ENCODE assay signal across 25 cellular contexts in genomic region chr20:32756156-32756555, GRCh38.
"Had no signal": no experiment of that assay in that cellular context is flagged by ENCODE, and none has a peak within 500 bp of the region (broad histone marks: within the 10 kb centered on the region; RNA-seq: fewer than 3 reads in every experiment).

No MANE protein-coding gene starts in this region.

- DNase-seq: dorsolateral prefrontal cortex; effector CD4-positive, alpha-beta T cell; foreskin keratinocyte; glutamatergic neuron; heart right ventricle; hippocampal formation; left ventricle myocardium superior; lower lobe of right lung; right lobe of liver; small intestine; stimulated activated CD4-positive, alpha-beta T cell treated with anti-CD3 and anti-CD28 coated beads, Interleukin-15, amount 100 ng/mL, for 24 hours; stimulated activated CD4-positive, alpha-beta T cell treated with anti-CD3 and anti-CD28 coated beads, Interleukin-2, amount 100 ng/mL, for 48 hours; stimulated activated naive B cell treated with anti-CD40 and anti-IgM and Interleukin-4, amounts not matched to agents 10 μg/mL and 1 μg/mL and 100 μg/mL, for 72 hours; upper lobe of left lung; uterus had no signal

- ATAC-seq: esophagus mucosa; foreskin keratinocyte; heart right ventricle; left ventricle myocardium superior; lower lobe of right lung; natural killer cell treated with Interleukin-12 subunit alpha and Interleukin-12 subunit beta and Interleukin-15 and Interleukin-18, amount 100 ng/mL, for 72 hours; right lobe of liver; stimulated activated naive B cell treated with anti-CD40 and anti-IgM and Interleukin-4, amounts not matched to agents 10 μg/mL and 1 μg/mL and 100 μg/mL, for 72 hours had no signal

- H3K27me3 ChIP-seq: dorsolateral prefrontal cortex, foreskin keratinocyte, heart right ventricle, right lobe of liver, tibial nerve, upper lobe of left lung, uterus had no signal

- H3K27ac Mint-ChIP-seq: natural killer cell treated with Interleukin-12 subunit alpha and Interleukin-12 subunit beta and Interleukin-15 and Interleukin-18, amount 100 ng/mL, for 72 hours; progenitor cell of endocrine pancreas; stimulated activated naive B cell treated with anti-CD40 and anti-IgM and Interleukin-4, amounts not matched to agents 10 μg/mL and 1 μg/mL and 100 μg/mL, for 72 hours; stimulated activated naive CD8-positive, alpha-beta T cell treated with anti-CD3 and anti-CD28 coated beads, Interleukin-15, Interleukin-2, amounts not matched to agents 100 ng/mL and 50 ng/mL, for 24 hours had no signal

- H3K4me3 Mint-ChIP-seq: natural killer cell treated with Interleukin-12 subunit alpha and Interleukin-12 subunit beta and Interleukin-15 and Interleukin-18, amount 100 ng/mL, for 72 hours; stimulated activated naive B cell treated with anti-CD40 and anti-IgM and Interleukin-4, amounts not matched to agents 10 μg/mL and 1 μg/mL and 100 μg/mL, for 72 hours; stimulated activated naive CD8-positive, alpha-beta T cell treated with anti-CD3 and anti-CD28 coated beads, Interleukin-15, Interleukin-2, amounts not matched to agents 100 ng/mL and 50 ng/mL, for 24 hours had no signal

- H3K9me3 Mint-ChIP-seq: natural killer cell treated with Interleukin-12 subunit alpha and Interleukin-12 subunit beta and Interleukin-15 and Interleukin-18, amount 100 ng/mL, for 72 hours; neural crest cell; stimulated activated naive B cell treated with anti-CD40 and anti-IgM and Interleukin-4, amounts not matched to agents 10 μg/mL and 1 μg/mL and 100 μg/mL, for 72 hours; stimulated activated naive CD8-positive, alpha-beta T cell treated with anti-CD3 and anti-CD28 coated beads, Interleukin-15, Interleukin-2, amounts not matched to agents 100 ng/mL and 50 ng/mL, for 24 hours had no signal

- H3K4me1 ChIP-seq: lower lobe of right lung, parathyroid adenoma, right lobe of liver, tibial nerve, uterus had no signal

- H3K27me3 Mint-ChIP-seq: natural killer cell treated with Interleukin-12 subunit alpha and Interleukin-12 subunit beta and Interleukin-15 and Interleukin-18, amount 100 ng/mL, for 72 hours; stimulated activated naive B cell treated with anti-CD40 and anti-IgM and Interleukin-4, amounts not matched to agents 10 μg/mL and 1 μg/mL and 100 μg/mL, for 72 hours had no signal

- H3K36me3 ChIP-seq: heart right ventricle, lower lobe of right lung, neutrophil, right lobe of liver, thoracic aorta, tibial nerve, upper lobe of left lung, uterus had no signal

- H3K9me3 ChIP-seq: heart right ventricle, lower lobe of right lung, neutrophil, right lobe of liver, thoracic aorta, tibial nerve, upper lobe of left lung, uterus had no signal

- H3K36me3 Mint-ChIP-seq: natural killer cell treated with Interleukin-12 subunit alpha and Interleukin-12 subunit beta and Interleukin-15 and Interleukin-18, amount 100 ng/mL, for 72 hours; stimulated activated naive B cell treated with anti-CD40 and anti-IgM and Interleukin-4, amounts not matched to agents 10 μg/mL and 1 μg/mL and 100 μg/mL, for 72 hours had no signal

- H3K27ac ChIP-seq: dorsolateral prefrontal cortex, epithelial cell of prostate, foreskin keratinocyte, heart right ventricle, lower lobe of right lung, neutrophil, parathyroid adenoma, right lobe of liver, thoracic aorta, tibial nerve, upper lobe of left lung, uterus had no signal

- H3K9ac ChIP-seq: parathyroid adenoma had no signal

- H3K4me3 ChIP-seq: dorsolateral prefrontal cortex, heart right ventricle, lower lobe of right lung, right lobe of liver, thoracic aorta, tibial nerve, upper lobe of left lung, uterus had no signal
